Comparison of ENCODE assay signal across 25 cellular contexts in the genomic region with DNA sequence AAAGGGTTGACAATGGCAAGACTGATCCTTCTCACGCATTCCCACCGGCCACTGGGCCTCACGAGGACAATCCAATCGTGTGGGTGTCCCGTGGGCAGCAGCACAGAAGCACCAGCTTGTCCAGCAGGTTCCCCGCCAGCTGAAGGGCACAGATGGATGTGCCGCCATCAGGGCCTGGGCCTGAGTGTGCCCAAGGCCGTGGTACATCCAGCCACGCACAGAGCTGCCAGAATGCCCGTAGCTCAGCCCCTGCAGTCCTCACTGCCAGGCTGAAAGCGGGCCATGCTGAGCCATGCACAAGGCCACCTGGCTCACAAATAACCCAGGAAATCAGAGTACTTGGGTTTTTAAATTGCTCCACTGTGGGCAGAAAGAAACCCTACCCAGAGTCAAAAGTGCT. TPM values are rescaled to one million over a fixed set of nuclear protein-coding genes. Genes with fewer than 3 reads are reported as not detected.
DNase-seq lines count a peak whose midpoint lies in the region; ATAC-seq, FAIRE-seq and TF ChIP-seq lines count a peak whose summit lies in the region.
"Had no signal": no experiment of that assay in that cellular context is flagged by ENCODE, and none has a peak within 500 bp of the region (broad histone marks: within the 10 kb centered on the region; RNA-seq: fewer than 3 reads in every experiment).

No MANE protein-coding gene starts in this region.

- FAIRE-seq in kidney (lab: Jason Lieb, UNC) = no peak
- FAIRE-seq: A204.1, D721Med, GM12878 had no signal

- H3K27ac ChIP-seq in adrenal gland (no peak overlapping the region), kidney (ENCODE audit: low read depth in 2 of 2, low read length in 2 of 2) (no peak overlapping the region), thyroid gland (peak overlapping the region; percentile 37 to 71 (median 55)), gastroesophageal sphincter (no peak overlapping the region)
- H3K27ac ChIP-seq: BLaER1, PC-9 had no signal

- ATAC-seq in Right ventricle myocardium superior (ENCODE audit: poor library complexity) (no peak), left cardiac atrium (no peak), gastroesophageal sphincter (no peak), GM18868 (IDR thresholded peaks at IDR 0.05; ENCODE audit: unreplicated experiment) (no peak)
- ATAC-seq: GM12878 had no signal

- TF ChIP-seq POLR2A in adrenal gland (IDR thresholded peaks at IDR 0.05) (no peak), thyroid gland (IDR thresholded peaks at IDR 0.05) (no peak), gastroesophageal sphincter (IDR thresholded peaks at IDR 0.05) (no peak), lower leg skin (IDR thresholded peaks at IDR 0.05) (no peak)

- no peak for TF ChIP-seq CTCF in adrenal gland (IDR thresholded peaks at IDR 0.05)
- TF ChIP-seq CTCF in kidney (IDR thresholded peaks at IDR 0.05; ENCODE audit: borderline replicate concordance, extremely low read depth, insufficient read depth) = no peak
- TF ChIP-seq CTCF in thyroid gland (IDR thresholded peaks at IDR 0.05) = no peak
- TF ChIP-seq CTCF in gastroesophageal sphincter (IDR thresholded peaks at IDR 0.05) = no peak
- no peak for TF ChIP-seq CTCF in lower leg skin (IDR thresholded peaks at IDR 0.05)

- intact Hi-C loops in Right ventricle myocardium superior (cut with DNase I) (no loop called here), left cardiac atrium (cut with DNase I) (no loop called here), adrenal gland (cut with DNase I) (no loop called here), kidney (cut with DNase I) (no loop called here), thyroid gland (cut with DNase I) (no loop called here), lower leg skin (cut with DNase I; ENCODE audit: low total_unique reads) (no loop called here)

- no peak for TF ChIP-seq EP300 in gastroesophageal sphincter (IDR thresholded peaks at IDR 0.05)

- 37 to 54% (median 45%) methylated on average over 4 to 11 of the region's 11 CpGs for WGBS in adrenal gland, 4 donors
- WGBS in thyroid gland, 2 donors = 83 to 86% methylated on average over 9 of the region's 11 CpGs
- 100% methylated on average over 1 of the region's 11 CpGs; no CpG with 5 or more reads in 1 of the 2 donors for WGBS in gastroesophageal sphincter (ENCODE audit: low coverage in 1 of 2), 2 donors
- 88 to 90% methylated on average over 9 to 11 of the region's 11 CpGs for WGBS in lower leg skin, 2 donors

- H3K4me3 ChIP-seq in adrenal gland (no peak overlapping the region), kidney (ENCODE audit: low read length in 2 of 2) (no peak overlapping the region), thyroid gland (replicated peaks in 1 of 3) (no peak overlapping the region), gastroesophageal sphincter (no peak overlapping the region), lower leg skin (ENCODE audit: low read depth, poor library complexity, severe bottlenecking) (no peak overlapping the region)
- H3K4me3 ChIP-seq: BLaER1, GM12878, MG63, PC-9 had no signal

- H3K36me3 ChIP-seq in adrenal gland (replicated peaks in 1 of 2) (no peaks in the 10 kb centered on the region), kidney (ENCODE audit: control insufficient read depth in 1 of 2, insufficient read depth in 2 of 2, low read length in 2 of 2) (peaks cover 6 to 7% of the 10 kb centered on the region in 2 donors), thyroid gland (no peaks in the 10 kb centered on the region), gastroesophageal sphincter (peaks cover 0 to 27% of the 10 kb centered on the region in 2 donors)

- no peaks in the 10 kb centered on the region for H3K4me1 ChIP-seq in adrenal gland (replicated peaks in 1 of 2)
- H3K4me1 ChIP-seq in kidney (ENCODE audit: control insufficient read depth in 1 of 2, insufficient read depth in 1 of 2, low read depth in 1 of 2, low read length in 2 of 2) = no peaks in the 10 kb centered on the region
- H3K4me1 ChIP-seq in thyroid gland = peaks cover 15 to 18% of the 10 kb centered on the region in 2 donors
- H3K4me1 ChIP-seq in gastroesophageal sphincter = peaks cover 0 to 5% (median 0%) of the 10 kb centered on the region in 3 donors

- H3K9ac ChIP-seq in kidney (ENCODE audit: low read length in 2 of 2) = no peak overlapping the region
- H3K9ac ChIP-seq: BLaER1 had no signal

- H3K27me3 ChIP-seq in adrenal gland = no peaks in the 10 kb centered on the region
- H3K27me3 ChIP-seq in thyroid gland = no peaks in the 10 kb centered on the region
- H3K27me3 ChIP-seq in gastroesophageal sphincter = no peaks in the 10 kb centered on the region
- H3K27me3 ChIP-seq: BLaER1, MG63 had no signal

- DNase-seq in Right ventricle myocardium superior (peak; percentile 22), left cardiac atrium (no peak), adrenal gland (peak in 5 of 7 donors; percentile 47 to 67 (median 50)), kidney (peak; percentile 34), thyroid gland (no peak), lower leg skin (ENCODE audit: low spot score in 2 of 2) (no peak)
- DNase-seq: CD4-positive, CD25-positive, alpha-beta regulatory T cell; DMS53; GDM1; GOT3; HCEC 1CT; IMR-90; KG1; MG63; NCI-H2029; NCI-H2227 treated with DMSO at 0.1 percent for 48 hours; NCI-H526 treated with DMSO at 0.1 percent for 48 hours; PC-9; SHP77 treated with DMSO at 0.1 percent for 48 hours had no signal

- H3K9me3 ChIP-seq in adrenal gland (replicated peaks in 1 of 3) (no peaks in the 10 kb centered on the region), kidney (ENCODE audit: control insufficient read depth in 1 of 2, low read length in 2 of 2) (no peaks in the 10 kb centered on the region), thyroid gland (no peaks in the 10 kb centered on the region), gastroesophageal sphincter (no peaks in the 10 kb centered on the region)
- H3K9me3 ChIP-seq: BLaER1, MG63 had no signal

RNA-seq across cellular contexts. Expression of gene NPHP4, which starts 7.0 kb away (rescaled TPM):
- total RNA-seq in Right ventricle myocardium superior (4.3 TPM), left cardiac atrium (1 to 10 TPM; 5.1 to 7.3 TPM), adrenal gland (10 to 100 TPM in 2 of 8 donors, 1 to 10 TPM in 6; 6.7 to 13.2 (median 7.8) TPM), kidney (16.1 TPM), thyroid gland (10 to 100 TPM; 24.3 to 48.3 (median 30.4) TPM), gastroesophageal sphincter (1 to 10 TPM; 5.7 to 9.7 (median 6.2) TPM), lower leg skin (10 to 100 TPM; 11.2 to 24.5 (median 18.2) TPM)
- polyA plus RNA-seq in adrenal gland (1 to 10 TPM; 2.7 to 8.3 (median 6.8) TPM), kidney (ENCODE audit: insufficient read depth, low read depth, low replicate concordance) (2.9 TPM)

Comparison
In these comparisons a context has a peak if more than half of its experiments do, and no peak if none do; other contexts are left out.
1. DNase-seq: peak in Right ventricle myocardium superior (single experiment), adrenal gland (5 of 7) and kidney (single experiment); none in left cardiac atrium (single experiment), thyroid gland (0 of 2) and lower leg skin (0 of 2).
2. H3K27ac ChIP-seq: peak in thyroid gland (3 of 3); none in adrenal gland (0 of 5), kidney (0 of 2) and gastroesophageal sphincter (0 of 4).